Comparison of ENCODE assay signal across 8 cellular contexts in the genomic region with DNA sequence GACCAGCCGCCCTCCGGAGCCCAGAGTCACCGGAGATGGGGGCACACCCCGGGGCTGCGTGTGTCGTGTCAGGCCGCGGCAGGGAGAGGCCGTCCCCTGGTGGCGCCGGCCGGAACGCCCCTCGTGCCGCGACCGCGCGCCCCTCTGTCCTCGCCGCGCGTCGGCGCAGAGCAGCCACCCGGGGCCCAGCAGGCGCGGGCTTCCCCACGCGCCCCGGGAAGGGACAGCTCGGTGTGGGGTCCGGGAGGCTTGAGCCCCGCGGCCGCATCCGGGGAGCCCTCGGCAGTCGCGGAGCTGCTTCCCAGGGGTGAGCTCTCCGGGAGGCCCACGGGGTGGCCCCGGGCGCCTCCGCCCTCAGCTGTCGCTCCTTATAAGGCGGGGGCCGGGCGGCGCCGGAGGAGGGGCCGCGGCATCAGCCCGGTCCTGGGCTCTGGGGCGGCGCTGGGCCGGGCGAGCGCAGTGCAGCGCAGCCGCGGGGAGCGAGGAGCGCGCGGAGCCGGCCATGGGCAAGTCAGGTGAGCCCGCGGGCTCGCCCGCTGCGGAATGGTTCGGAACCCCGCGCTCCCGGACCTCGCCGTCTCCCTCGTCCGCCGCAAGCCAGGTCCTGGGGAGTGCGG. TPM values are rescaled to one million over a fixed set of nuclear protein-coding genes. Genes with fewer than 3 reads are reported as not detected.
A peak's percentile ranks its signal among the peaks of the same experiment; 100 is the strongest.
DNase-seq lines count a peak whose midpoint lies in the region; ATAC-seq, FAIRE-seq and TF ChIP-seq lines count a peak whose summit lies in the region.

A gene with protein sequence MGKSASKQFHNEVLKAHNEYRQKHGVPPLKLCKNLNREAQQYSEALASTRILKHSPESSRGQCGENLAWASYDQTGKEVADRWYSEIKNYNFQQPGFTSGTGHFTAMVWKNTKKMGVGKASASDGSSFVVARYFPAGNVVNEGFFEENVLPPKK (plus strand): TSS at position 457 of the 617 bp plus-strand sequence. CDS start 46 bp downstream, at position 503.

- peak within 1 kb of the TSS; percentile 18; the same call in 1 of the 2 replicates for H2AFZ ChIP-seq in H1 (ENCODE audit: low read length)

- TF ChIP-seq EP300 in A549 (IDR thresholded peaks at IDR 0.05) (no peak), H1 (IDR thresholded peaks at IDR 0.05; ENCODE audit: borderline replicate concordance in 1 of 2, low read depth in 2 of 2, low read length in 2 of 2) (no peak)

- H3K4me2 ChIP-seq in A549 (peak within 1 kb of the TSS; percentile 87), H1 (ENCODE audit: insufficient read depth in 1 of 2, low read depth in 2 of 2, low read length in 2 of 2) (peak within 1 kb of the TSS; percentile 86 to 93), mesendoderm (ENCODE audit: low read length) (peak within 1 kb of the TSS; percentile 99)

- H3K27me3 ChIP-seq in H1 (replicated peaks in 1 of 4; ENCODE audit: control insufficient read depth in 3 of 4, extremely low read depth in 1 of 4, insufficient read depth in 3 of 4, low read length in 3 of 4) (peaks cover 18 to 58% (median 49%) of the 10 kb centered on the region in 4 experiments), mesendoderm (ENCODE audit: insufficient read depth, low read length, poor library complexity) (peaks cover 3% of the 10 kb centered on the region)

- no peak within 1 kb of the TSS for H2AK5ac ChIP-seq in H1 (ENCODE audit: low read depth, low read length)
- no peak within 1 kb of the TSS for H2AK5ac ChIP-seq in mesendoderm (ENCODE audit: low read length)

- POLR2A ChIA-PET in A549 (lab: Yijun Ruan, JAX), result interaction anchor here (0.6 to 2.1 kb wide), 6 partner anchors 12 to 98 kb away, joined by 3 to 10 read pairs (median 4); no protein-coding TSS in a partner anchor
- POLR2A ChIA-PET in H1 (lab: Charles Lee; ENCODE audit: partially characterized antibody), result interaction anchor here (1.1 to 2.6 kb wide), 5 partner anchors 20 to 343 kb away, joined by 3 to 9 read pairs (median 4); a partner anchor contains a TSS

- FAIRE-seq in A549 (lab: Jason Lieb, UNC), result no peak
- no peak for FAIRE-seq in H1 (lab: Jason Lieb, UNC)

- H3K9ac ChIP-seq in H1 (replicated peaks in 1 of 4; ENCODE audit: extremely low read depth in 1 of 4, low read depth in 3 of 4, low read length in 3 of 4) (peak within 1 kb of the TSS in 2 of 4 experiments; percentile 34 to 67; a peak in 4 of 7 replicates), mesendoderm (ENCODE audit: low read length) (peak within 1 kb of the TSS; percentile 74)

- peak; percentile 87 to 94 for ATAC-seq in A549
- peak; percentile 89 for ATAC-seq in GM18505 (IDR thresholded peaks at IDR 0.05; ENCODE audit: unreplicated experiment)
- ATAC-seq in HG02943 (IDR thresholded peaks at IDR 0.05; ENCODE audit: low read depth, unreplicated experiment), result peak; percentile 76

- peak; percentile 53 for TF ChIP-seq POLR2A in A549 (IDR thresholded peaks at IDR 0.05; ENCODE audit: low read length)
- no peak for TF ChIP-seq POLR2A in GM18505 (IDR thresholded peaks at IDR 0.05; ENCODE audit: borderline replicate concordance, extremely low read depth, insufficient read depth, insufficient read length)
- peak in 1 of 2 experiments; percentile 67; a peak in 2 of 3 replicates for TF ChIP-seq POLR2A in H1 (IDR thresholded peaks at IDR 0.05; ENCODE audit: control extremely low read depth in 1 of 2, low read depth in 2 of 2, low read length in 2 of 2)

- H2BK20ac ChIP-seq in H1 (ENCODE audit: low read length), result no peak within 1 kb of the TSS

- no peak within 1 kb of the TSS for H3K14ac ChIP-seq in H1 (ENCODE audit: insufficient read length)

- peaks cover 3 to 5% of the 10 kb centered on the region in 2 experiments for H4K20me1 ChIP-seq in H1 (replicated peaks in 1 of 2; ENCODE audit: control insufficient read depth in 1 of 2, insufficient read depth in 2 of 2, low read length in 2 of 2)

- no peaks in the 10 kb centered on the region; a peak in 1 of 8 replicates for H3K36me3 ChIP-seq in H1 (ENCODE audit: control insufficient read depth in 2 of 4, insufficient read depth in 4 of 4, low read length in 3 of 4)
- no peaks in the 10 kb centered on the region for H3K36me3 ChIP-seq in mesendoderm (ENCODE audit: control insufficient read depth, insufficient read depth, low read length)

- TF ChIP-seq RAD21 in A549 (conservative IDR thresholded peaks at IDR 0.05 in 1 of 2, IDR thresholded peaks at IDR 0.05 in 1 of 2), result peak in 1 of 2 experiments; percentile 5; a peak in 1 of 5 replicates
- peak in 1 of 2 experiments; percentile 18; a peak in 1 of 4 replicates for TF ChIP-seq RAD21 in H1 (IDR thresholded peaks at IDR 0.05 in 1 of 2, conservative IDR thresholded peaks at IDR 0.05 in 1 of 2; ENCODE audit: low read depth in 2 of 2, low read length in 2 of 2)

- H3K9me3 ChIP-seq in A549 (no peaks in the 10 kb centered on the region), H1 (ENCODE audit: insufficient read depth in 2 of 2, low read depth in 1 of 2, low read length in 1 of 2) (no peaks in the 10 kb centered on the region)

- H4K8ac ChIP-seq in H1 (ENCODE audit: extremely low read depth, insufficient read depth, low read length), result peak within 1 kb of the TSS; percentile 63; the same call in 1 of the 2 replicates
- peak within 1 kb of the TSS; percentile 28 for H4K8ac ChIP-seq in mesendoderm (ENCODE audit: low read depth, low read length)

- H3K23ac ChIP-seq in H1 (ENCODE audit: insufficient read length) (no peak within 1 kb of the TSS), mesendoderm (ENCODE audit: low read length) (peak within 1 kb of the TSS; percentile 74)

- H2BK15ac ChIP-seq in H1 (ENCODE audit: low read length) (peak within 1 kb of the TSS; percentile 29; the same call in 1 of the 2 replicates), mesendoderm (replicated peaks; ENCODE audit: low read depth) (no peak within 1 kb of the TSS)

- no peak within 1 kb of the TSS for H3K56ac ChIP-seq in H1 (replicated peaks; ENCODE audit: insufficient read length, low read depth, low read length)
- peak within 1 kb of the TSS; percentile 82 for H3K56ac ChIP-seq in mesendoderm (ENCODE audit: low read length)

- CTCF ChIA-PET in A549 (lab: Yijun Ruan, JAX), result interaction anchor here (0.6 to 9.9 kb wide), 10 partner anchors 10 to 483 kb away, joined by 3 to 176 read pairs (median 4); a partner anchor contains a TSS
- CTCF ChIA-PET in H1 (lab: Charles Lee; ENCODE audit: partially characterized antibody), result interaction anchor here (1.1 to 3.0 kb wide), 5 partner anchors 28 to 54 kb away, joined by 4 to 13 read pairs (median 6); a partner anchor contains a TSS

- H3K23me2 ChIP-seq in H1 (ENCODE audit: low read depth, low read length), result peaks cover 15% of the 10 kb centered on the region

- peak within 1 kb of the TSS; percentile 75 for H2BK12ac ChIP-seq in H1 (ENCODE audit: low read depth, low read length)

- H2BK5ac ChIP-seq in H1 (ENCODE audit: low read depth, low read length), result no peak within 1 kb of the TSS
- peak within 1 kb of the TSS; percentile 74 for H2BK5ac ChIP-seq in mesendoderm (ENCODE audit: low read length)

- no peaks in the 10 kb centered on the region for H3K79me2 ChIP-seq in H1 (ENCODE audit: control insufficient read depth in 1 of 2, insufficient read depth in 2 of 2, low read length in 2 of 2)
- peaks cover 3% of the 10 kb centered on the region for H3K79me2 ChIP-seq in mesendoderm (ENCODE audit: control insufficient read depth, insufficient read depth, low read length)

- peak within 1 kb of the TSS; percentile 78 for H3K4me3 ChIP-seq in A549
- H3K4me3 ChIP-seq in H1 (ENCODE audit: extremely low read depth in 1 of 4, insufficient read depth in 2 of 4, low read depth in 3 of 4, low read length in 4 of 4), result peak within 1 kb of the TSS; percentile 62 to 76 (median 70)
- H3K4me3 ChIP-seq in mesendoderm (ENCODE audit: low read length), result peak within 1 kb of the TSS; percentile 47

- DNase-seq in A549 (ENCODE audit: low read depth in 1 of 2, low spot score in 1 of 2), result peak; percentile 49 to 77
- DNase-seq in NCI-H460 (ENCODE audit: extremely low read depth, low read depth), result peak; percentile 43
- peak; percentile 90 for DNase-seq in activated CD8-positive, alpha-beta memory T cell treated with anti-CD3 and anti-CD28 coated beads for 24 hours
- no peak for DNase-seq in H1 (ENCODE audit: low read depth in 1 of 2, low spot score in 2 of 2)
- DNase-seq in mesendoderm, result peak; percentile 76
- DNase-seq in stimulated activated CD8-positive, alpha-beta memory T cell treated with anti-CD3 and anti-CD28 coated beads, Interleukin-12 subunit alpha, Interleukin-12 subunit beta, amount 100 ng/mL, for 24 hours (ENCODE audit: extremely low read depth), result peak; percentile 37

- H3K4me1 ChIP-seq in A549 (peaks cover 14% of the 10 kb centered on the region; the same call in 1 of the 3 replicates), H1 (replicated peaks in 1 of 4; ENCODE audit: control insufficient read depth in 3 of 4, insufficient read depth in 4 of 4, low read length in 3 of 4) (peaks cover 0 to 15% (median 7%) of the 10 kb centered on the region in 4 experiments; a peak in 6 of 7 replicates), mesendoderm (ENCODE audit: control insufficient read depth, low read depth, low read length) (peaks cover 10% of the 10 kb centered on the region)

- peak within 1 kb of the TSS; percentile 48 for H3K18ac ChIP-seq in H1 (ENCODE audit: extremely low read depth, low read length)
- H3K18ac ChIP-seq in mesendoderm (ENCODE audit: low read length), result peak within 1 kb of the TSS; percentile 75

- H4K91ac ChIP-seq in H1 (replicated peaks; ENCODE audit: insufficient read length, low read length), result no peak within 1 kb of the TSS

- no CpG with 5 or more reads among the region's 82 CpGs for WGBS in A549 (ENCODE audit: missing lambda C conversion rate)
- 4% methylated on average over 22 of the region's 82 CpGs; no CpG with 5 or more reads in 1 of the 2 experiments for WGBS in H1 (ENCODE audit: extremely low coverage in 1 of 2, insufficient coverage in 1 of 2, insufficient read length in 1 of 2, insufficient replicate concordance in 2 of 2, low coverage in 1 of 2, low lambda C conversion rate in 2 of 2, missing lambda C conversion rate in 1 of 2), 2 experiments
- WGBS in mesendoderm (ENCODE audit: extremely low coverage, insufficient coverage, low lambda C conversion rate), result no CpG with 5 or more reads among the region's 82 CpGs

- H4K5ac ChIP-seq in H1 (ENCODE audit: insufficient read length, low read depth, low read length), result no peak within 1 kb of the TSS
- no peak within 1 kb of the TSS for H4K5ac ChIP-seq in mesendoderm (ENCODE audit: low read length)

- H3K27ac ChIP-seq in A549 (peak within 1 kb of the TSS; percentile 79 to 93), H1 (ENCODE audit: low read depth, low read length) (no peak within 1 kb of the TSS), mesendoderm (ENCODE audit: low read depth, low read length) (peak within 1 kb of the TSS; percentile 29)

- TF ChIP-seq CTCF in A549 (IDR thresholded peaks at IDR 0.05) (no peak; the same call in 2 of the 3 replicates), H1 (IDR thresholded peaks at IDR 0.05; ENCODE audit: control extremely low read depth in 1 of 3, insufficient read depth in 1 of 3, low read depth in 1 of 3, low read length in 3 of 3) (peak in 2 of 3 experiments; percentile 15 to 25; a peak in 2 of 4 replicates)

- H3K79me1 ChIP-seq in H1 (ENCODE audit: low read depth, low read length), result no peaks in the 10 kb centered on the region
- H3K79me1 ChIP-seq in mesendoderm (ENCODE audit: low read length), result peaks cover 5% of the 10 kb centered on the region

- H2BK120ac ChIP-seq in H1 (replicated peaks; ENCODE audit: low read depth, low read length) (no peak within 1 kb of the TSS), mesendoderm (ENCODE audit: low read depth, low read length) (peak within 1 kb of the TSS; percentile 39)

- H3K4ac ChIP-seq in H1 (replicated peaks; ENCODE audit: insufficient read length, low read depth, low read length), result no peak within 1 kb of the TSS
- H3K4ac ChIP-seq in mesendoderm (ENCODE audit: low read depth, low read length), result peak within 1 kb of the TSS; percentile 61

RNA-seq across cellular contexts. Expression of the gene that starts here (rescaled TPM):
- polyA plus RNA-seq in A549 (2011; rRNA removed) (6.2 and 9.0 TPM in 2 replicates), A549 (2017; fragmentation: RNase III; extraction: RNeasy Plus Mini Kit Qiagen cat#74134 plus additional on column Dnase treatment) (13.5 to 16.9 TPM (median 16.0 TPM) in 3 replicates), H1 (2011; rRNA removed) (10.2 and 12.0 TPM in 2 replicates)
- 7.2 and 8.3 TPM in 2 replicates for polyA plus RNA-seq in A549 (2012; cell fraction: cytosol; rRNA removed)
- 4.5 and 6.9 TPM in 2 replicates for polyA plus RNA-seq in A549 (2012; cell fraction: nucleus; rRNA removed)
- 7.5 and 7.9 TPM in 2 replicates for polyA minus RNA-seq in A549 (2011; rRNA and poly(A)+ RNA removed)
- total RNA-seq in NCI-H460 (2014; rRNA removed; shearing (Covaris generic)), result 0.35 and 0.92 TPM in 2 replicates
- polyA plus RNA-seq in NCI-H460 (2014; cell fraction: nucleus; rRNA removed), result 0.94 and 1.4 TPM in 2 replicates
- 7.9 and 8.9 TPM in 2 replicates for total RNA-seq in H1 (2021; fragmentation: NEBNext Ultra II Directional; extraction: Animal tissue kit (Norgen Biotek cat#: 25700))
- 13.7 TPM for polyA plus RNA-seq in H1 (2011; cell fraction: cytosol; rRNA removed)
- 7.1 TPM for polyA plus RNA-seq in H1 (2011; cell fraction: nucleus; rRNA removed)
- 11.5 to 15.4 TPM (median 13.1 TPM) in 4 replicates for polyA plus RNA-seq in H1 (2012, experiment 1 of 2)
- polyA plus RNA-seq in H1 (2012, experiment 2 of 2), result 11.8 TPM
- 6.2 TPM for polyA plus RNA-seq in H1 (2013, experiment 1 of 2)
- polyA plus RNA-seq in H1 (2013, experiment 2 of 2), result 6.2 TPM
- 5.5 and 7.2 TPM in 2 replicates for polyA minus RNA-seq in H1 (2011; rRNA and poly(A)+ RNA removed)
- 4.7 TPM for polyA minus RNA-seq in H1 (2011; cell fraction: cytosol; rRNA and poly(A)+ RNA removed)
- polyA minus RNA-seq in H1 (2011; cell fraction: nucleus; rRNA and poly(A)+ RNA removed), result 3.7 TPM
- 9.8 TPM for polyA plus RNA-seq in mesendoderm (2013, experiment 1 of 2)
- polyA plus RNA-seq in mesendoderm (2013, experiment 2 of 2), result 10.0 TPM

Comparison
In these comparisons a context has a peak if more than half of its experiments do, and no peak if none do; other contexts are left out.
1. DNase-seq: peak in A549 (2 of 2), NCI-H460 (single experiment), activated CD8-positive, alpha-beta memory T cell treated with anti-CD3 and anti-CD28 coated beads for 24 hours (single experiment), mesendoderm (single experiment) and stimulated activated CD8-positive, alpha-beta memory T cell treated with anti-CD3 and anti-CD28 coated beads, Interleukin-12 subunit alpha, Interleukin-12 subunit beta, amount 100 ng/mL, for 24 hours (single experiment); none in H1 (0 of 2).
2. Peak in every context shown above with its lines, with median percentiles within 50 percentile points of each other: ATAC-seq, H3K4me2 ChIP-seq and H3K4me3 ChIP-seq.